ENCODE assay signal across 27 cellular contexts in the genomic region with DNA sequence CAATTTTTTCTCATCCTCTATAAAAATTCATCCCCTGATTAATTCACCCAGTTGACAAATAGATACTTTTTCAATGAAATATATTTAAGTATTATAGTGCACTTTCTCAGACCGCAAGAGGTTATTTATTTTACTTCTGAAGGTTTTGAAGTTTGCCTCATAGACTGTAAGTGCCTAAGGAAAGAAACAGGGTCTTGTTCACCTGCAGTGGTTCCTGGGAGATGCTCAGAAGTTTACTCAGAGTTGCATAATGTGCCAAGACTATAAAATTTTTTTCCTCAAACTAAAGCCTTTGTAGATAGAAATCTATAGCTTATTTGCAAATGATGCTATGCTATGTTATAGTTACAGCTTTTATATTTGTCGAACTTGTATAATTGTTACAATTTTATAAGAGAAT. TPM values are rescaled to one million over a fixed set of nuclear protein-coding genes. Genes with fewer than 3 reads are reported as not detected.
"Had no signal": no experiment of that assay in that cellular context is flagged by ENCODE, and none has a peak within 500 bp of the region (broad histone marks: within the 10 kb centered on the region; RNA-seq: fewer than 3 reads in every experiment).

No MANE protein-coding gene starts in this region.

- H3K9me2 ChIP-seq: SK-N-SH had no signal

- H3K9ac ChIP-seq: SK-N-SH had no signal

- H3K36me3 ChIP-seq: Peyer's patch, SJSA1 had no signal

- DNase-seq: Kasumi-1, MM.1S, MV-4-11, NCI-H1092, NCI-H1105, NCI-H1417 treated with DMSO at 0.1 percent for 48 hours, NCI-H1436 treated with DMSO at 0.1 percent for 48 hours, NCI-H1694 treated with DMSO at 0.1 percent for 48 hours, NCI-H1930, NCI-H2029 treated with DMSO at 0.1 percent for 48 hours, NCI-H2081 treated with DMSO at 0.1 percent for 48 hours, NCI-H2107, NCI-H2171, NCI-H446 treated with DMSO at 0.1 percent for 48 hours, NCI-H510A, NCI-H524, NCI-H69, NCI-H748 treated with DMSO at 0.1 percent for 48 hours, NCI-H82, Peyer's patch, Right ventricle myocardium superior, RPMI8226, SHP77 treated with DMSO at 0.1 percent for 48 hours, SK-N-SH, SW 1271, T-helper 1 cell had no signal

- H3K4me2 ChIP-seq: SK-N-SH had no signal

- H3K9me3 ChIP-seq: Peyer's patch, SJSA1, SK-N-SH had no signal

- H3K27me3 ChIP-seq: Peyer's patch, SJSA1 had no signal

- H3K4me3 ChIP-seq: Peyer's patch, SJSA1 had no signal

- H3K27ac ChIP-seq: Peyer's patch, SJSA1 had no signal

- H3K4me1 ChIP-seq: Peyer's patch, SJSA1 had no signal

RNA-seq across cellular contexts. Expression of a gene that starts 35.5 kb away (rescaled TPM):
- total RNA-seq: Right ventricle myocardium superior had no signal
